15 cellular contexts compared by ENCODE assay signal in genomic region chr1:101723415-101723814, GRCh38.
"Had no signal": no experiment of that assay in that cellular context is flagged by ENCODE, and none has a peak within 500 bp of the region (broad histone marks: within the 10 kb centered on the region; RNA-seq: fewer than 3 reads in every experiment).

No MANE protein-coding gene starts in this region.

- ATAC-seq: activated T-cell treated with anti-CD3 and anti-CD28 coated beads, Interleukin-2, amount 50 U/mL, for 4 hours; gastrocnemius medialis; left lobe of liver; natural killer cell; right cardiac atrium had no signal

- H3K36me3 ChIP-seq: gastrocnemius medialis, tibial artery, uterus had no signal

- H3K27me3 ChIP-seq: gastrocnemius medialis, tibial artery, uterus had no signal

- H3K27ac ChIP-seq: gastrocnemius medialis, tibial artery, uterus had no signal

- H3K4me1 ChIP-seq: gastrocnemius medialis, tibial artery, uterus had no signal

- DNase-seq: activated CD4-positive, alpha-beta memory T cell treated with anti-CD3 and anti-CD28 coated beads for 36 hours; activated CD4-positive, alpha-beta T cell treated with anti-CD3 and anti-CD28 coated beads for 1 hour; activated effector memory CD4-positive, alpha-beta T cell treated with anti-CD3 and anti-CD28 coated beads, Interleukin-2, amount 50 U/mL, for 16 hours; activated T-cell treated with anti-CD3 and anti-CD28 coated beads, Interleukin-2, amount 50 U/mL, for 4 hours; amygdala; effector memory CD4-positive, alpha-beta T cell; gastrocnemius medialis; islet precursor cell; natural killer cell; nucleus accumbens; right cardiac atrium; small intestine; tibial artery; uterus had no signal

- H3K4me3 ChIP-seq: gastrocnemius medialis, tibial artery, uterus had no signal

- H3K9me3 ChIP-seq: gastrocnemius medialis, tibial artery, uterus had no signal
